In genomic region chrY:14818452-14818851, GRCh38 we compare ENCODE assay signal across 7 cellular contexts.
"Had no signal": no experiment of that assay in that cellular context is flagged by ENCODE, and none has a peak within 500 bp of the region (broad histone marks: within the 10 kb centered on the region; RNA-seq: fewer than 3 reads in every experiment).

No MANE protein-coding gene starts in this region.

- H3K27ac ChIP-seq: HL-60, KMS-11 had no signal

- FAIRE-seq: HTR-8/SVneo, K562 had no signal

- H3K4me2 ChIP-seq: KMS-11 had no signal

- ATAC-seq: K562 had no signal

- H3K4me3 ChIP-seq: K562 had no signal

- H3K9ac ChIP-seq: KMS-11 had no signal

- DNase-seq: IMR-90, KBM-7, KG1 had no signal
